In the genomic region with DNA sequence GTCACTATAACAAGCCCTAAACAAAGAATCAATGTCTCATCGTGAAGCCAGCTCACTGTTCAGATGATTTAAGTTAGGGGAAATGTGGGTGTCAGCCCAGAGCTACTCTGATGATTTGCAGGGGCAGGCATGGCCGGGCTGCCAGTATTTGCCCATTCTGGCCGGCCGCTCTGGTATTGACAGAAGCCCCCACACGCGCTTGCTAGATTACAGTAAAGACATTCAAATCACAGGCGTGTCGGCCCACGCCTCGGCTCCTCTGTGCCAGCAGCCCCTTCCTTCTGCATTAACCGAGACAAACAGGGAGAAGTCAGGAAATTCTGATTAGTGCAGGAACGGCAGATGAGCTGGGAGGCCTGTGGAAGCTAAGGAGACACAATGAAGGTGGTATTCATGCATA, we compare ENCODE assay signal across 16 cellular contexts.
DNase-seq lines count a peak whose midpoint lies in the region; ATAC-seq and TF ChIP-seq lines count a peak whose summit lies in the region.
"Had no signal": no experiment of that assay in that cellular context is flagged by ENCODE, and none has a peak within 500 bp of the region (broad histone marks: within the 10 kb centered on the region; RNA-seq: fewer than 3 reads in every experiment).

No MANE protein-coding gene starts in this region.

- DNase-seq in Caco-2 (no peak), chondrocyte (ENCODE audit: low spot score) (no peak), right lobe of liver (no peak), neuronal stem cell (ENCODE audit: low spot score) (no peak), putamen (ENCODE audit: low spot score) (no peak), GOT3 (lab: John Stamatoyannopoulos, UW) (no peak)
- DNase-seq in activated CD4-positive, alpha-beta T cell treated with anti-CD3 and anti-CD28 coated beads, Interleukin-2, amount 50 U/mL, for 1 hour: no peak
- DNase-seq: ACHN; CD4-positive, alpha-beta T cell; DMS153; DMS79 treated with DMSO at 0.1 percent for 48 hours; EL; H9 had no signal

- TF ChIP-seq CTCF in Caco-2 (IDR thresholded peaks at IDR 0.05; ENCODE audit: insufficient read depth in 1 of 2, low read depth in 1 of 2, low read length in 1 of 2, severe bottlenecking in 1 of 2, unreplicated experiment in 1 of 2): no peak
- no peak for TF ChIP-seq CTCF in chondrocyte (IDR thresholded peaks at IDR 0.05)
- no peak for TF ChIP-seq CTCF in right lobe of liver (IDR thresholded peaks at IDR 0.05)

- H3K4me1 ChIP-seq in Caco-2: peaks cover 45% of the 10 kb centered on the region
- peaks cover 0 to 56% (median 26%) of the 10 kb centered on the region in 4 donors for H3K4me1 ChIP-seq in right lobe of liver
- H3K4me1 ChIP-seq in neuronal stem cell (ENCODE audit: control insufficient read depth in 2 of 2, insufficient read depth in 1 of 2, low read depth in 1 of 2, low read length in 2 of 2): peaks cover 24 to 30% of the 10 kb centered on the region in 2 donors

- H2BK120ac ChIP-seq in neuronal stem cell (ENCODE audit: low read depth, low read length): no peak overlapping the region

- CTCF ChIA-PET in Caco-2 (lab: Charles Lee): no interaction called here

- H3K9me3 ChIP-seq in Caco-2: no peaks in the 10 kb centered on the region
- H3K9me3 ChIP-seq in right lobe of liver: no peaks in the 10 kb centered on the region
- no peaks in the 10 kb centered on the region for H3K9me3 ChIP-seq in neuronal stem cell (replicated peaks in 1 of 2; ENCODE audit: control insufficient read depth in 2 of 2, insufficient read depth in 1 of 2, low read depth in 1 of 2, low read length in 2 of 2)

- no peaks in the 10 kb centered on the region for H3K36me3 ChIP-seq in Caco-2 (ENCODE audit: control insufficient read depth, insufficient read depth, low read length)
- H3K36me3 ChIP-seq in right lobe of liver: no peaks in the 10 kb centered on the region
- H3K36me3 ChIP-seq in neuronal stem cell (replicated peaks in 1 of 2; ENCODE audit: control insufficient read depth in 2 of 2, insufficient read depth in 2 of 2, low read length in 2 of 2): no peaks in the 10 kb centered on the region

- H3K27me3 ChIP-seq in Caco-2 (replicated peaks; ENCODE audit: control insufficient read depth, insufficient read depth, low read length) (no peaks in the 10 kb centered on the region), right lobe of liver (no peaks in the 10 kb centered on the region), neuronal stem cell (ENCODE audit: control insufficient read depth in 3 of 3, insufficient read depth in 3 of 3, low read depth in 1 of 3, low read length in 3 of 3) (no peaks in the 10 kb centered on the region)

- H3K14ac ChIP-seq in neuronal stem cell (ENCODE audit: low read length): no peak overlapping the region

- ATAC-seq in right lobe of liver (no peak), HG02798 (IDR thresholded peaks at IDR 0.05; ENCODE audit: poor library complexity, unreplicated experiment) (no peak)

- H3K36me3 Mint-ChIP-seq in Caco-2 (ENCODE audit: insufficient read depth, unreplicated experiment): peaks cover 20% of the 10 kb centered on the region
- H3K36me3 Mint-ChIP-seq in chondrocyte (ENCODE audit: low read depth): peaks cover 1% of the 10 kb centered on the region

- H3K4me3 ChIP-seq in Caco-2 (ENCODE audit: low read depth, low read length) (no peak overlapping the region), right lobe of liver (no peak overlapping the region), neuronal stem cell (ENCODE audit: low read length in 2 of 2) (no peak overlapping the region)
- H3K4me3 ChIP-seq: GM23338 had no signal

- H3K4me1 Mint-ChIP-seq in Caco-2 (ENCODE audit: low read depth, unreplicated experiment): peaks cover 31% of the 10 kb centered on the region
- no peaks in the 10 kb centered on the region for H3K4me1 Mint-ChIP-seq in chondrocyte (ENCODE audit: low read depth)

- H3K27me3 Mint-ChIP-seq in Caco-2 (ENCODE audit: insufficient read depth, unreplicated experiment) (no peaks in the 10 kb centered on the region), chondrocyte (ENCODE audit: low read depth) (no peaks in the 10 kb centered on the region)
- H3K27me3 Mint-ChIP-seq: B cell; CD4-positive, alpha-beta T cell had no signal

- no peak overlapping the region for H2AFZ ChIP-seq in neuronal stem cell (ENCODE audit: low read length)
- H2AFZ ChIP-seq: GM23338 had no signal

- peak overlapping the region; percentile 87 for H3K27ac Mint-ChIP-seq in Caco-2 (ENCODE audit: unreplicated experiment)
- H3K27ac Mint-ChIP-seq in chondrocyte (ENCODE audit: unreplicated experiment): peak overlapping the region; percentile 10
- H3K27ac Mint-ChIP-seq: B cell; CD4-positive, alpha-beta T cell; GM23338 had no signal

- intact Hi-C loops in Caco-2 (cut with micrococcal nuclease; ENCODE audit: unreplicated experiment): no loop called here
- intact Hi-C loops in right lobe of liver (cut with DNase I): no loop called here

- H4K8ac ChIP-seq in neuronal stem cell (ENCODE audit: low read depth, low read length): no peak overlapping the region

- H3K9me3 Mint-ChIP-seq in Caco-2 (ENCODE audit: unreplicated experiment): no peaks in the 10 kb centered on the region
- no peaks in the 10 kb centered on the region for H3K9me3 Mint-ChIP-seq in chondrocyte (ENCODE audit: low read depth)
- H3K9me3 Mint-ChIP-seq: CD4-positive, alpha-beta T cell; GM23338; H9 had no signal

- peak overlapping the region; percentile 48 for H3K18ac ChIP-seq in neuronal stem cell (ENCODE audit: low read length)

- no peak overlapping the region for H3K4me3 Mint-ChIP-seq in Caco-2 (ENCODE audit: unreplicated experiment)
- no peak overlapping the region for H3K4me3 Mint-ChIP-seq in chondrocyte (ENCODE audit: unreplicated experiment)
- H3K4me3 Mint-ChIP-seq: B cell; CD4-positive, alpha-beta T cell; GM23338; H9 had no signal

- no TSS peak for BruUV-seq in Caco-2 (replicated peaks; lab: Mats Ljungman, UMichigan)

- no peak overlapping the region for H4K91ac ChIP-seq in neuronal stem cell (ENCODE audit: low read depth, low read length, poor library complexity)

- H2AK5ac ChIP-seq in neuronal stem cell (ENCODE audit: low read depth, low read length): peak overlapping the region; percentile 50

- POLR2A ChIA-PET in Caco-2 (lab: Charles Lee): no interaction called here

- peaks cover 4% of the 10 kb centered on the region for H3K79me1 ChIP-seq in neuronal stem cell (ENCODE audit: low read depth, low read length)

- H3K4ac ChIP-seq in neuronal stem cell (ENCODE audit: low read length): no peak overlapping the region

- WGBS in right lobe of liver (ENCODE audit: insufficient coverage, low coverage, low lambda C conversion rate, missing lambda C conversion rate): 80% methylated on average over 7 of the region's 12 CpGs
- WGBS in neuronal stem cell (ENCODE audit: extremely low coverage in 2 of 2, insufficient read length in 2 of 2, insufficient replicate concordance in 1 of 2), 2 donors: no CpG with 5 or more reads among the region's 12 CpGs

- H3K9ac ChIP-seq in neuronal stem cell (ENCODE audit: low read depth, low read length, poor library complexity): no peak overlapping the region

- H3K23ac ChIP-seq in neuronal stem cell (ENCODE audit: low read depth, low read length, poor library complexity): peak overlapping the region; percentile 52

- no peak overlapping the region for H2BK12ac ChIP-seq in neuronal stem cell (ENCODE audit: low read length)

- H3K27ac ChIP-seq in right lobe of liver (peak overlapping the region in 2 of 3 donors; percentile 84 to 92), neuronal stem cell (replicated peaks; ENCODE audit: low read length) (no peak overlapping the region)

- H2BK5ac ChIP-seq in neuronal stem cell (ENCODE audit: low read length): peak overlapping the region; percentile 20

- H3K4me2 ChIP-seq in neuronal stem cell (ENCODE audit: insufficient read depth, low read length, poor library complexity, severe bottlenecking): no peak overlapping the region
- H3K4me2 ChIP-seq: GM23338 had no signal

- no peak overlapping the region for H2BK15ac ChIP-seq in neuronal stem cell (ENCODE audit: low read length)

- TF ChIP-seq POLR2A in right lobe of liver (IDR thresholded peaks at IDR 0.05): no peak
